9 cellular contexts compared by ENCODE assay signal in genomic region chr1:156692958-156693857, GRCh38. TPM values are rescaled to one million over a fixed set of nuclear protein-coding genes. Genes with fewer than 3 reads are reported as not detected.
DNase-seq lines count a peak whose midpoint lies in the region; ATAC-seq, FAIRE-seq and TF ChIP-seq lines count a peak whose summit lies in the region.
"Had no signal": no experiment of that assay in that cellular context is flagged by ENCODE, and none has a peak within 500 bp of the region (broad histone marks: within the 10 kb centered on the region; RNA-seq: fewer than 3 reads in every experiment).

No MANE protein-coding gene starts in this region.

- no peaks in the 10 kb centered on the region for H3K36me3 Mint-ChIP-seq in Calu3 (ENCODE audit: insufficient read depth, unreplicated experiment)
- H3K36me3 Mint-ChIP-seq in activated CD8-positive, alpha-beta T cell treated with anti-CD3 and anti-CD28 coated beads, Interleukin-2, amount 10 ng/mL, durations not matched to agents 7 days and 5 days (ENCODE audit: low read depth): no peaks in the 10 kb centered on the region
- peaks cover 3% of the 10 kb centered on the region for H3K36me3 Mint-ChIP-seq in memory B cell

- peaks cover 0 to 8% of the 10 kb centered on the region in 2 donors for H3K27me3 ChIP-seq in Peyer's patch

- no peaks in the 10 kb centered on the region for H3K9me3 ChIP-seq in Peyer's patch

- H3K4me1 Mint-ChIP-seq in Calu3 (ENCODE audit: low read depth, unreplicated experiment) (peaks cover 44% of the 10 kb centered on the region), memory B cell (peaks cover 13% of the 10 kb centered on the region)
- peaks cover 29% of the 10 kb centered on the region for H3K4me1 Mint-ChIP-seq in activated CD8-positive, alpha-beta T cell treated with anti-CD3 and anti-CD28 coated beads, Interleukin-2, amount 10 ng/mL, durations not matched to agents 7 days and 5 days (ENCODE audit: low read depth)

- H3K27me3 Mint-ChIP-seq in Calu3 (ENCODE audit: unreplicated experiment) (no peaks in the 10 kb centered on the region), memory B cell (peaks cover 45% of the 10 kb centered on the region)
- peaks cover 52% of the 10 kb centered on the region for H3K27me3 Mint-ChIP-seq in activated CD8-positive, alpha-beta T cell treated with anti-CD3 and anti-CD28 coated beads, Interleukin-2, amount 10 ng/mL, durations not matched to agents 7 days and 5 days (ENCODE audit: low read depth)

- TF ChIP-seq POLR2A in NB4 (IDR thresholded peaks at IDR 0.05; ENCODE audit: extremely low read depth, insufficient read length): no peak
- no peak for TF ChIP-seq POLR2A in Peyer's patch (IDR thresholded peaks at IDR 0.05)

- no TSS peak for BruUV-seq in Calu3 (replicated peaks; lab: Mats Ljungman, UMichigan)

- H3K27ac Mint-ChIP-seq in Calu3 (ENCODE audit: unreplicated experiment): no peak overlapping the region
- H3K27ac Mint-ChIP-seq in activated CD8-positive, alpha-beta T cell treated with anti-CD3 and anti-CD28 coated beads, Interleukin-2, amount 10 ng/mL, durations not matched to agents 7 days and 5 days: peak overlapping the region; percentile 15
- no peak overlapping the region for H3K27ac Mint-ChIP-seq in memory B cell

- DNase-seq in Calu3 (peak; percentile 73), NB4 (ENCODE audit: low read depth) (peak; percentile 53), memory B cell (ENCODE audit: low spot score in 2 of 2) (no peak), Peyer's patch (no peak), RCC 7860 (ENCODE audit: low spot score) (no peak)
- peak; percentile 47 for DNase-seq in activated CD8-positive, alpha-beta T cell treated with anti-CD3 and anti-CD28 coated beads, Interleukin-2, amount 10 ng/mL, durations not matched to agents 7 days and 5 days
- no peak for DNase-seq in activated CD4-positive, alpha-beta T cell treated with anti-CD3 and anti-CD28 coated beads for 48 hours
- DNase-seq: NK-92 treated with Interleukin-12 subunit alpha and Interleukin-12 subunit beta, amount 100 ng/mL, for 24 hours had no signal

- no peak for FAIRE-seq in RCC 7860 (lab: Jason Lieb, UNC)

- CTCF ChIA-PET in Calu3 (lab: Charles Lee): interaction anchor here (0.6 to 7.2 kb wide), 4 partner anchors 14 to 167 kb away, joined by 3 to 130 read pairs (median 6); partner anchors contain the start of gene CRABP2
- CTCF ChIA-PET in activated CD8-positive, alpha-beta T cell treated with anti-CD3 and anti-CD28 coated beads, Interleukin-2, amount 10 ng/mL, durations not matched to agents 7 days and 5 days (lab: Charles Lee): interaction anchor here (1.3 to 19.7 kb wide), 3 partner anchors 9 to 32 kb away, joined by 7 to 543 read pairs (median 311); partner anchors contain the start of genes CRABP2, ISG20L2 and METTL25B

- intact Hi-C loops in Calu3 (cut with micrococcal nuclease; ENCODE audit: unreplicated experiment): loop anchor here (1.0 kb wide), 1 partner anchor 33 kb away; no protein-coding TSS in a partner anchor

- no peak for ATAC-seq in activated CD8-positive, alpha-beta T cell treated with anti-CD3 and anti-CD28 coated beads, Interleukin-2, amount 10 ng/mL, durations not matched to agents 7 days and 5 days
- ATAC-seq in memory B cell (ENCODE audit: low read depth): no peak
- no peak for ATAC-seq in HG03175 (IDR thresholded peaks at IDR 0.05; ENCODE audit: unreplicated experiment)

- H3K4me3 ChIP-seq in NB4 (ENCODE audit: low read depth, low read length) (no peak overlapping the region), Peyer's patch (no peak overlapping the region)

- POLR2A ChIA-PET in activated CD8-positive, alpha-beta T cell treated with anti-CD3 and anti-CD28 coated beads, Interleukin-2, amount 10 ng/mL, durations not matched to agents 7 days and 5 days (lab: Charles Lee): no interaction called here

- H3K9me3 Mint-ChIP-seq in Calu3 (ENCODE audit: low read depth, unreplicated experiment) (no peaks in the 10 kb centered on the region), memory B cell (no peaks in the 10 kb centered on the region)
- no peaks in the 10 kb centered on the region for H3K9me3 Mint-ChIP-seq in activated CD8-positive, alpha-beta T cell treated with anti-CD3 and anti-CD28 coated beads, Interleukin-2, amount 10 ng/mL, durations not matched to agents 7 days and 5 days (ENCODE audit: insufficient read depth)

- no peaks in the 10 kb centered on the region for H3K36me3 ChIP-seq in Peyer's patch

- no peak overlapping the region for H3K27ac ChIP-seq in Peyer's patch

- peak overlapping the region; percentile 39 for H3K4me3 Mint-ChIP-seq in Calu3 (ENCODE audit: low read depth, unreplicated experiment)
- no peak overlapping the region for H3K4me3 Mint-ChIP-seq in activated CD8-positive, alpha-beta T cell treated with anti-CD3 and anti-CD28 coated beads, Interleukin-2, amount 10 ng/mL, durations not matched to agents 7 days and 5 days
- peak overlapping the region; percentile 19 for H3K4me3 Mint-ChIP-seq in memory B cell

- H3K4me1 ChIP-seq in Peyer's patch: peaks cover 0 to 18% (median 1%) of the 10 kb centered on the region in 4 donors

- TF ChIP-seq CTCF in Calu3 (IDR thresholded peaks at IDR 0.05; ENCODE audit: unreplicated experiment): no peak
- TF ChIP-seq CTCF in NB4 (IDR thresholded peaks at IDR 0.05; ENCODE audit: low read depth, low read length): no peak
- TF ChIP-seq CTCF in Peyer's patch (IDR thresholded peaks at IDR 0.05): no peak

RNA-seq across cellular contexts. Expression of gene CRABP2, which starts 12.2 kb away (rescaled TPM):
- 17.6 and 27.3 TPM in 2 replicates for total RNA-seq in Calu3 (2022)
- total RNA-seq in activated CD8-positive, alpha-beta T cell treated with anti-CD3 and anti-CD28 coated beads, Interleukin-2, amount 10 ng/mL, durations not matched to agents 7 days and 5 days: 1 to 10 TPM; 1.3 to 1.9 TPM
- 1 to 10 TPM in 2 of 4 donors, not detected in 2; 3.6 to 5.0 TPM for total RNA-seq in Peyer's patch

RNA-seq across cellular contexts. Expression of gene NES, which starts 16.0 kb away (rescaled TPM):
- 6.1 and 7.4 TPM in 2 replicates for total RNA-seq in Calu3 (2022)
- not detected for total RNA-seq in activated CD8-positive, alpha-beta T cell treated with anti-CD3 and anti-CD28 coated beads, Interleukin-2, amount 10 ng/mL, durations not matched to agents 7 days and 5 days
- 10 to 100 TPM in 1 of 4 donors, 1 to 10 TPM in 3; 2.8 to 25.6 (median 3.1) TPM for total RNA-seq in Peyer's patch

RNA-seq across cellular contexts. Expression of gene METTL25B, which starts 35.1 kb away (rescaled TPM):
- total RNA-seq in Calu3 (2022) (52.7 and 63.8 TPM in 2 replicates), Peyer's patch (10 to 100 TPM; 33.8 to 95.2 (median 64.9) TPM)
- total RNA-seq in activated CD8-positive, alpha-beta T cell treated with anti-CD3 and anti-CD28 coated beads, Interleukin-2, amount 10 ng/mL, durations not matched to agents 7 days and 5 days: 10 to 100 TPM; 30.0 to 34.0 TPM

RNA-seq across cellular contexts. Expression of gene ISG20L2, which starts 35.4 kb away (rescaled TPM):
- 60.9 and 61.6 TPM in 2 replicates for total RNA-seq in Calu3 (2022)
- total RNA-seq in activated CD8-positive, alpha-beta T cell treated with anti-CD3 and anti-CD28 coated beads, Interleukin-2, amount 10 ng/mL, durations not matched to agents 7 days and 5 days: 10 to 100 TPM; 56.3 to 58.8 TPM
- 10 to 100 TPM; 22.4 to 47.2 (median 27.9) TPM for total RNA-seq in Peyer's patch

RNA-seq across cellular contexts. Expression of gene MRPL24, which starts 47.7 kb away (rescaled TPM):
- 130 and 138 TPM in 2 replicates for total RNA-seq in Calu3 (2022)
- total RNA-seq in activated CD8-positive, alpha-beta T cell treated with anti-CD3 and anti-CD28 coated beads, Interleukin-2, amount 10 ng/mL, durations not matched to agents 7 days and 5 days: 10 to 100 TPM; 59.8 to 62.6 TPM
- total RNA-seq in Peyer's patch: 10 to 100 TPM; 15.7 to 35.8 (median 22.0) TPM

Comparison
In these comparisons a context has a peak if more than half of its experiments do, and no peak if none do; other contexts are left out.
1. DNase-seq: peak in Calu3 (single experiment), NB4 (single experiment) and activated CD8-positive, alpha-beta T cell treated with anti-CD3 and anti-CD28 coated beads, Interleukin-2, amount 10 ng/mL, durations not matched to agents 7 days and 5 days (single experiment); none in memory B cell (0 of 2), Peyer's patch (0 of 3), activated CD4-positive, alpha-beta T cell treated with anti-CD3 and anti-CD28 coated beads for 48 hours (single experiment) and RCC 7860 (single experiment).